In genomic region chr3:90055721-90056120, GRCh38 we compare ENCODE assay signal across 18 cellular contexts.
DNase-seq lines count a peak whose midpoint lies in the region; ATAC-seq and TF ChIP-seq lines count a peak whose summit lies in the region.
"Had no signal": no experiment of that assay in that cellular context is flagged by ENCODE, and none has a peak within 500 bp of the region (broad histone marks: within the 10 kb centered on the region; RNA-seq: fewer than 3 reads in every experiment).

No MANE protein-coding gene starts in this region.

- no peak overlapping the region for H3K27ac Mint-ChIP-seq in MCF 10A (ENCODE audit: low read depth, unreplicated experiment)
- H3K27ac Mint-ChIP-seq: CD8-positive, alpha-beta memory T cell had no signal

- in situ Hi-C loops in transverse colon (cut with MboI; ENCODE audit: low pct_ligation_motif_present in 1 of 4, low pct_unique_long_range_greater_than_20kb in 1 of 4, low sequenced_read_pairs in 3 of 4) = no loop called here

- CTCF ChIA-PET in MCF 10A (lab: Yijun Ruan, JAX) = no interaction called here

- H3K4me3 Mint-ChIP-seq in MCF 10A (ENCODE audit: unreplicated experiment) = no peak overlapping the region
- H3K4me3 Mint-ChIP-seq: CD8-positive, alpha-beta memory T cell had no signal

- intact Hi-C loops in MCF 10A (cut with micrococcal nuclease) = no loop called here
- intact Hi-C loops in breast epithelium (cut with DNase I; ENCODE audit: low total_unique reads) = no loop called here
- intact Hi-C loops in right lobe of liver (cut with DNase I) = no loop called here
- intact Hi-C loops in sciatic nerve (cut with DNase I) = no loop called here
- intact Hi-C loops in transverse colon (cut with DNase I; ENCODE audit: low total_unique reads) = no loop called here

- H3K27ac ChIP-seq in breast epithelium (no peak overlapping the region), right lobe of liver (no peak overlapping the region), transverse colon (no peak overlapping the region)
- H3K27ac ChIP-seq: BLaER1 treated with 17β-estradiol and CSF1 and Interleukin-3, amounts not matched to agents 10 nM and 100 nM had no signal

- BruUV-seq in MCF 10A (replicated peaks; lab: Mats Ljungman, UMichigan) = no TSS peak

- ATAC-seq in right lobe of liver (no peak), sciatic nerve (no peak)

- POLR2A ChIA-PET in MCF 10A (lab: Yijun Ruan, JAX) = no interaction called here

- H3K4me3 ChIP-seq in breast epithelium (no peak overlapping the region), choroid plexus epithelial cell (ENCODE audit: low read depth, low read length) (no peak overlapping the region), right lobe of liver (no peak overlapping the region), transverse colon (no peak overlapping the region)
- H3K4me3 ChIP-seq: BLaER1 treated with 17β-estradiol and CSF1 and Interleukin-3, amounts not matched to agents 10 nM and 100 nM had no signal

- H3K4me1 Mint-ChIP-seq in MCF 10A (ENCODE audit: insufficient read depth, unreplicated experiment) = no peaks in the 10 kb centered on the region
- H3K4me1 Mint-ChIP-seq: CD8-positive, alpha-beta memory T cell had no signal

- H3K27me3 ChIP-seq in breast epithelium = no peaks in the 10 kb centered on the region
- no peaks in the 10 kb centered on the region for H3K27me3 ChIP-seq in right lobe of liver
- no peaks in the 10 kb centered on the region for H3K27me3 ChIP-seq in transverse colon
- H3K27me3 ChIP-seq: BLaER1 treated with 17β-estradiol and CSF1 and Interleukin-3, amounts not matched to agents 10 nM and 100 nM had no signal

- no peaks in the 10 kb centered on the region for H3K9me3 Mint-ChIP-seq in MCF 10A (ENCODE audit: unreplicated experiment)

- H3K36me3 ChIP-seq in breast epithelium (no peaks in the 10 kb centered on the region), right lobe of liver (no peaks in the 10 kb centered on the region), transverse colon (no peaks in the 10 kb centered on the region)
- H3K36me3 ChIP-seq: BLaER1 treated with 17β-estradiol and CSF1 and Interleukin-3, amounts not matched to agents 10 nM and 100 nM had no signal

- no peaks in the 10 kb centered on the region for H3K27me3 Mint-ChIP-seq in MCF 10A (ENCODE audit: insufficient read depth, unreplicated experiment)
- H3K27me3 Mint-ChIP-seq: CD8-positive, alpha-beta memory T cell had no signal

- H3K4me1 ChIP-seq in breast epithelium = no peaks in the 10 kb centered on the region
- H3K4me1 ChIP-seq in right lobe of liver = no peaks in the 10 kb centered on the region
- peaks cover 0 to 18% (median 0%) of the 10 kb centered on the region in 4 donors for H3K4me1 ChIP-seq in transverse colon

- TF ChIP-seq POLR2A in breast epithelium (IDR thresholded peaks at IDR 0.05) = no peak
- TF ChIP-seq POLR2A in right lobe of liver (IDR thresholded peaks at IDR 0.05) = no peak
- TF ChIP-seq POLR2A in transverse colon (IDR thresholded peaks at IDR 0.05) = no peak

- H3K9me3 ChIP-seq in breast epithelium (no peaks in the 10 kb centered on the region), right lobe of liver (no peaks in the 10 kb centered on the region), transverse colon (no peaks in the 10 kb centered on the region)
- H3K9me3 ChIP-seq: BLaER1 treated with 17β-estradiol and CSF1 and Interleukin-3, amounts not matched to agents 10 nM and 100 nM had no signal

- peak; percentile 45 for DNase-seq in MCF 10A (ENCODE audit: unreplicated experiment)
- no peak for DNase-seq in breast epithelium (ENCODE audit: low spot score in 2 of 2)
- peak; percentile 44 for DNase-seq in choroid plexus epithelial cell (ENCODE audit: low read depth)
- peak; percentile 10 for DNase-seq in hepatic stellate cell (ENCODE audit: low spot score)
- no peak for DNase-seq in right lobe of liver
- no peak for DNase-seq in HuH-7.5 (ENCODE audit: low spot score)
- DNase-seq in sciatic nerve (ENCODE audit: low spot score) = no peak
- no peak for DNase-seq in transverse colon
- DNase-seq: CD8-positive, alpha-beta memory T cell; H7; Kasumi-1; NCI-H1105 treated with DMSO at 0.1 percent for 48 hours; NCI-H187; NCI-H69; NK-92 treated with Interleukin-12 subunit alpha and Interleukin-12 subunit beta, amount 100 ng/mL, for 24 hours; OCI-M1; SHP77 treated with DMSO at 0.1 percent for 48 hours had no signal

- TF ChIP-seq CTCF in MCF 10A (IDR thresholded peaks at IDR 0.05; ENCODE audit: unreplicated experiment) (no peak), breast epithelium (IDR thresholded peaks at IDR 0.05) (no peak), choroid plexus epithelial cell (conservative IDR thresholded peaks at IDR 0.05; ENCODE audit: low read depth, low read length) (no peak), right lobe of liver (IDR thresholded peaks at IDR 0.05) (no peak), transverse colon (IDR thresholded peaks at IDR 0.05) (no peak)

- TF ChIP-seq EP300 in transverse colon (IDR thresholded peaks at IDR 0.05; ENCODE audit: low read depth) = no peak

- H3K36me3 Mint-ChIP-seq in MCF 10A (ENCODE audit: insufficient read depth, unreplicated experiment) = no peaks in the 10 kb centered on the region
- H3K36me3 Mint-ChIP-seq: CD8-positive, alpha-beta memory T cell had no signal

- 17% methylated on average over 2 of the region's 2 CpGs for WGBS in right lobe of liver (ENCODE audit: insufficient coverage, low coverage, low lambda C conversion rate, missing lambda C conversion rate)
- WGBS in transverse colon (ENCODE audit: low coverage in 1 of 2), 2 donors = 38 to 41% methylated on average over 2 of the region's 2 CpGs

Comparison
In these comparisons a context has a peak if more than half of its experiments do, and no peak if none do; other contexts are left out.
1. DNase-seq: peak in MCF 10A (single experiment), choroid plexus epithelial cell (single experiment) and hepatic stellate cell (single experiment); none in breast epithelium (0 of 2), right lobe of liver (0 of 3), HuH-7.5 (single experiment), sciatic nerve (single experiment) and transverse colon (single experiment).